8 cellular contexts compared by ENCODE assay signal in the genomic region with DNA sequence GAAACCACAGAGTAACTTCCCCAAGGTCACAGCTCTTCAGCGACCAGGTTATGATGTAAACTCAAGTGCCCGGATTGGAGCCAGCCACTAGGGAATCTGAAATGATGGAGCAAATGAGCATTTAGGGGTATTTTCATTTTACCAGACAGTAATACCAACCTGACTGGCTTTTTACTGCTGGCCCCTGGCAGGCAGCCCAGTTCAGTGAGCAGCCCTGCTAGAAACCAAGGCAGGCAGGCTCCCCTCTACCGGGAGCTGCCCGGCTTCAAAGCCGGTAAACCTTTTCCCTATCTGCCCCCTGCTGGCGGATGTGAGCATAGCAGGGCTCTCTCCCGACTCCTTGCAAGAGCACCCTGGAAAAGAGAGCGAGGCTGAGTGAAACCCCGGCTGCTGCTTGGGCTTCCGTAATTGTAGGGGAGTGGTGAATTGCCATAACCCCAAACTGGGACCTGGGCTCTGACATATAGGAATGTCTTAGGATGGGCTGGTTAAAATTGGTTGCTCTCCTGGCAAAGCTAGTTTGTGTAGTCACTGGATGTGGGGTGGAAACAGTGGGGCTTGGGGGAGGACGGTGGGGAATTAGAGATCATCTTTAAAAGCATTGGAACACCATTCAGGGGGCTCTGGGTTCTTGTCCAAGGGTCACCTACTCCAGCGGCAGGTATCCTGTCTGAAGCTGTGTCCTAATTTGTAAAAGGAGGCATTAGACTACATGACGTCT.
DNase-seq lines count a peak whose midpoint lies in the region; ATAC-seq, FAIRE-seq and TF ChIP-seq lines count a peak whose summit lies in the region.

No MANE protein-coding gene starts in this region.

- no peaks in the 10 kb centered on the region for H3F3A ChIP-seq in GM23338 (replicated peaks; ENCODE audit: low read depth)

- WGBS in hepatocyte (ENCODE audit: low lambda C conversion rate, missing lambda C conversion rate) = 38% methylated on average over 13 of the region's 13 CpGs

- no peaks in the 10 kb centered on the region for H3K9me3 ChIP-seq in astrocyte (ENCODE audit: insufficient read depth, low read depth, low read length)
- H3K9me3 ChIP-seq in hepatocyte (ENCODE audit: low read depth) = no peaks in the 10 kb centered on the region

- no peaks in the 10 kb centered on the region for H3K9me2 ChIP-seq in GM23338 (ENCODE audit: insufficient read depth)
- H3K9me2 ChIP-seq in hepatocyte (replicated peaks; ENCODE audit: insufficient read depth) = no peaks in the 10 kb centered on the region

- H3K4me2 ChIP-seq in GM23338 (no peak overlapping the region), astrocyte (ENCODE audit: low read length) (peak overlapping the region; percentile 28), hepatocyte (no peak overlapping the region)

- no peak overlapping the region for H3K9ac ChIP-seq in astrocyte (ENCODE audit: low read length)

- ATAC-seq in GM23338 = peak; percentile 97

- peaks cover 6% of the 10 kb centered on the region for H3K27me3 Mint-ChIP-seq in GM23338 (ENCODE audit: insufficient read depth, low read depth, poor library complexity)
- peaks cover 37% of the 10 kb centered on the region for H3K27me3 Mint-ChIP-seq in astrocyte (ENCODE audit: low read depth, unreplicated experiment)

- H3K4me3 ChIP-seq in GM23338 (no peak overlapping the region), astrocyte (ENCODE audit: insufficient read depth, low read depth, low read length) (no peak overlapping the region), hepatocyte (no peak overlapping the region), skeletal muscle cell (ENCODE audit: low read depth, low read length) (no peak overlapping the region)

- DNase-seq in GM23338 (ENCODE audit: low spot score) = peak; percentile 94
- DNase-seq in NCI-H1694 treated with DMSO at 0.1 percent for 48 hours (lab: John Stamatoyannopoulos, UW) = peak; percentile 59
- peak; percentile 5 for DNase-seq in T-helper 22 cell (ENCODE audit: low read depth)
- peak; percentile 57 for DNase-seq in astrocyte (ENCODE audit: low read depth)
- DNase-seq in hepatocyte (ENCODE audit: low spot score) = peak; percentile 92
- DNase-seq in skeletal muscle cell (ENCODE audit: low read depth) = peak; percentile 57
- no peak for DNase-seq in OCI-M2 (lab: John Stamatoyannopoulos, UW; ENCODE audit: unreplicated experiment)

- peaks cover 8% of the 10 kb centered on the region for H3K4me1 Mint-ChIP-seq in GM23338
- H3K4me1 Mint-ChIP-seq in astrocyte (ENCODE audit: low read depth, unreplicated experiment) = peaks cover 7% of the 10 kb centered on the region

- TF ChIP-seq CTCF in C4-2B (conservative IDR thresholded peaks at IDR 0.05) (peak; percentile 96), GM23338 (conservative IDR thresholded peaks at IDR 0.05; ENCODE audit: low read depth in 2 of 2) (peak; percentile 85 to 88), astrocyte (IDR thresholded peaks at IDR 0.05; ENCODE audit: insufficient read depth, low read depth, low read length) (peak; percentile 84), hepatocyte (IDR thresholded peaks at IDR 0.05; ENCODE audit: poor library complexity) (peak; percentile 92)

- H3K27ac Mint-ChIP-seq in GM23338 = no peak overlapping the region
- H3K27ac Mint-ChIP-seq in astrocyte (ENCODE audit: unreplicated experiment) = no peak overlapping the region

- H3K27me3 ChIP-seq in GM23338 (ENCODE audit: insufficient read depth) = no peaks in the 10 kb centered on the region
- peaks cover 11% of the 10 kb centered on the region for H3K27me3 ChIP-seq in astrocyte (ENCODE audit: insufficient read depth, low read length)
- peaks cover 29% of the 10 kb centered on the region for H3K27me3 ChIP-seq in hepatocyte

- H3K9me3 Mint-ChIP-seq in GM23338 (no peaks in the 10 kb centered on the region), astrocyte (ENCODE audit: unreplicated experiment) (peaks cover 4% of the 10 kb centered on the region)

- no peaks in the 10 kb centered on the region for H3K36me3 ChIP-seq in GM23338 (ENCODE audit: insufficient read depth)
- no peaks in the 10 kb centered on the region for H3K36me3 ChIP-seq in astrocyte (ENCODE audit: insufficient read depth, low read length)
- H3K36me3 ChIP-seq in hepatocyte (replicated peaks; ENCODE audit: insufficient read depth, low read depth) = no peaks in the 10 kb centered on the region

- H3K36me3 Mint-ChIP-seq in GM23338 (ENCODE audit: low read depth) = no peaks in the 10 kb centered on the region
- H3K36me3 Mint-ChIP-seq in astrocyte (ENCODE audit: low read depth, unreplicated experiment) = no peaks in the 10 kb centered on the region

- FAIRE-seq in astrocyte (lab: Jason Lieb, UNC) = no peak

- no peak overlapping the region for H3K4me3 Mint-ChIP-seq in GM23338
- H3K4me3 Mint-ChIP-seq in astrocyte (ENCODE audit: unreplicated experiment) = no peak overlapping the region

- no peak overlapping the region for H3K27ac ChIP-seq in C4-2B
- no peak overlapping the region for H3K27ac ChIP-seq in GM23338 (ENCODE audit: low read depth)
- H3K27ac ChIP-seq in astrocyte (ENCODE audit: low read depth, low read length) = no peak overlapping the region
- no peak overlapping the region for H3K27ac ChIP-seq in hepatocyte

- H4K20me1 ChIP-seq in GM23338 (replicated peaks; ENCODE audit: insufficient read depth) (no peaks in the 10 kb centered on the region), astrocyte (ENCODE audit: insufficient read depth, low read length) (no peaks in the 10 kb centered on the region), hepatocyte (ENCODE audit: insufficient read depth, poor library complexity, severe bottlenecking) (no peaks in the 10 kb centered on the region)

- H3K79me2 ChIP-seq in GM23338 (replicated peaks; ENCODE audit: insufficient read depth) (no peaks in the 10 kb centered on the region), astrocyte (ENCODE audit: insufficient read depth, low read length) (no peaks in the 10 kb centered on the region), hepatocyte (no peaks in the 10 kb centered on the region)

- H2AFZ ChIP-seq in GM23338 = no peak overlapping the region
- H2AFZ ChIP-seq in astrocyte (ENCODE audit: low read depth, low read length) = no peak overlapping the region
- no peak overlapping the region for H2AFZ ChIP-seq in hepatocyte

- H3K4me1 ChIP-seq in GM23338 (ENCODE audit: insufficient read depth) = no peaks in the 10 kb centered on the region; the same call in 1 of the 2 replicates
- H3K4me1 ChIP-seq in astrocyte (ENCODE audit: insufficient read depth, low read length) = no peaks in the 10 kb centered on the region
- no peaks in the 10 kb centered on the region for H3K4me1 ChIP-seq in hepatocyte (ENCODE audit: insufficient read depth)

TF ChIP-seq in GM23338, 12 proteins besides CTCF, POLR2A, EP300 and RAD21 (continues in another document):
- TF ChIP-seq ETS1 (IDR thresholded peaks at IDR 0.05) (no peak), EZH2phosphoT487 (IDR thresholded peaks at IDR 0.05; ENCODE audit: unreplicated experiment) (no peak)
